In genomic region chr2:54999182-54999581, GRCh38 we compare ENCODE assay signal across 9 cellular contexts. TPM values are rescaled to one million over a fixed set of nuclear protein-coding genes. Genes with fewer than 3 reads are reported as not detected.
DNase-seq lines count a peak whose midpoint lies in the region; ATAC-seq and TF ChIP-seq lines count a peak whose summit lies in the region.
"Had no signal": no experiment of that assay in that cellular context is flagged by ENCODE, and none has a peak within 500 bp of the region (broad histone marks: within the 10 kb centered on the region; RNA-seq: fewer than 3 reads in every experiment).

No MANE protein-coding gene starts in this region.

- DNase-seq in AG09319 (ENCODE audit: extremely low read depth, low read depth) (peak; percentile 34), SJSA1 (ENCODE audit: low read depth in 1 of 2, low spot score in 2 of 2) (peak in 1 of 2 experiments; percentile 63), foreskin fibroblast (peak; percentile 65 to 79), superior temporal gyrus (ENCODE audit: extremely low spot score) (no peak), DMS79 treated with DMSO at 0.1 percent for 48 hours (lab: John Stamatoyannopoulos, UW) (no peak)
- DNase-seq in activated T-cell treated with anti-CD3 and anti-CD28 coated beads, Interleukin-2, amount 50 U/mL, for 4 hours = no peak
- DNase-seq: lower lobe of right lung had no signal

- no peak for ATAC-seq in activated T-cell treated with anti-CD3 and anti-CD28 coated beads, Interleukin-2, amount 50 U/mL, for 4 hours
- ATAC-seq in GM21526 (IDR thresholded peaks at IDR 0.05; ENCODE audit: low FRiP score, unreplicated experiment) = no peak

- H3K27ac ChIP-seq in HEK293 (ENCODE audit: extremely low read depth, low read depth, low read length) (no peak overlapping the region), SJSA1 (peak overlapping the region; percentile 21)
- H3K27ac ChIP-seq: lower lobe of right lung had no signal

- H3K36me3 Mint-ChIP-seq in activated T-cell treated with anti-CD3 and anti-CD28 coated beads, Interleukin-2, amount 50 U/mL, for 4 hours (ENCODE audit: insufficient read depth) = peaks cover 3% of the 10 kb centered on the region

- no peaks in the 10 kb centered on the region for H3K9me3 ChIP-seq in HEK293 (ENCODE audit: control insufficient read depth, insufficient read depth, low read depth, low read length)
- H3K9me3 ChIP-seq in SJSA1 (replicated peaks) = no peaks in the 10 kb centered on the region
- H3K9me3 ChIP-seq: lower lobe of right lung had no signal

- POLR2A ChIA-PET in HEK293 (lab: Yijun Ruan, JAX) = interaction anchor here (1.1 to 1.4 kb wide), 2 partner anchors 14 to 51 kb away, joined by 3 to 5 read pairs; partner anchors contain the start of gene RTN4

- H3K4me1 Mint-ChIP-seq in activated T-cell treated with anti-CD3 and anti-CD28 coated beads, Interleukin-2, amount 50 U/mL, for 4 hours (ENCODE audit: low read depth) = peaks cover 69% of the 10 kb centered on the region

- no peaks in the 10 kb centered on the region for H3K27me3 ChIP-seq in SJSA1 (replicated peaks)

- peaks cover 34% of the 10 kb centered on the region for H3K4me1 ChIP-seq in HEK293 (ENCODE audit: control insufficient read depth, insufficient read depth, low read length)
- H3K4me1 ChIP-seq in SJSA1 (replicated peaks) = peaks cover 17% of the 10 kb centered on the region

- no peaks in the 10 kb centered on the region for H3K36me3 ChIP-seq in HEK293 (ENCODE audit: control insufficient read depth in 2 of 2, insufficient read depth in 1 of 2, low read length in 2 of 2)
- H3K36me3 ChIP-seq in SJSA1 = 0 out of 2 replicates have a peak, but pooled peaks cover 5% of the 10 kb centered on the region
- H3K36me3 ChIP-seq: lower lobe of right lung had no signal

- CTCF ChIA-PET in HEK293 (lab: Yijun Ruan, JAX) = interaction anchor here (1.2 kb wide), 1 partner anchor 14 kb away, joined by 5 read pairs; no protein-coding TSS in a partner anchor

- H3K27me3 Mint-ChIP-seq in activated T-cell treated with anti-CD3 and anti-CD28 coated beads, Interleukin-2, amount 50 U/mL, for 4 hours (ENCODE audit: low read depth) = no peaks in the 10 kb centered on the region

- H3K4me3 ChIP-seq in HEK293 (ENCODE audit: low read depth, low read length) = no peak overlapping the region
- no peak overlapping the region for H3K4me3 ChIP-seq in SJSA1
- peak overlapping the region in 1 of 2 donors; percentile 0 for H3K4me3 ChIP-seq in foreskin fibroblast (ENCODE audit: low read depth in 1 of 2, low read length in 2 of 2)
- H3K4me3 ChIP-seq: lower lobe of right lung had no signal

- H3K9me3 Mint-ChIP-seq in activated T-cell treated with anti-CD3 and anti-CD28 coated beads, Interleukin-2, amount 50 U/mL, for 4 hours = no peaks in the 10 kb centered on the region

- TF ChIP-seq CTCF in AG09319 (IDR thresholded peaks at IDR 0.05; ENCODE audit: low read depth, low read length) (no peak), HEK293 (tag by site-specific recombination; IDR thresholded peaks at IDR 0.05) (no peak), foreskin fibroblast (IDR thresholded peaks at IDR 0.05; ENCODE audit: low read depth, low read length) (no peak)

- H3K4me3 Mint-ChIP-seq in activated T-cell treated with anti-CD3 and anti-CD28 coated beads, Interleukin-2, amount 50 U/mL, for 4 hours = no peak overlapping the region

TF ChIP-seq in HEK293, 187 proteins besides CTCF, POLR2A, EP300 and RAD21 (continues in another document):
- TF ChIP-seq TSHZ1 (tag by site-specific recombination; IDR thresholded peaks at IDR 0.05; ENCODE audit: borderline replicate concordance) = no peak
- no peak for TF ChIP-seq HOXD13 (CRISPR knock-in tag; IDR thresholded peaks at IDR 0.05; ENCODE audit: borderline replicate concordance)
- no peak for TF ChIP-seq ZNF416 (tag by site-specific recombination; IDR thresholded peaks at IDR 0.05)
- TF ChIP-seq ZNF148 (tag by site-specific recombination; IDR thresholded peaks at IDR 0.05; ENCODE audit: borderline replicate concordance) = no peak
- 0 out of 2 replicates have a peak, but pooled peaks have one; percentile 15 for TF ChIP-seq ZBTB17 (tag by site-specific recombination; IDR thresholded peaks at IDR 0.05)
- no peak for TF ChIP-seq BCL6B (tag by site-specific recombination; IDR thresholded peaks at IDR 0.05)
- TF ChIP-seq PRDM1 (tag by site-specific recombination; IDR thresholded peaks at IDR 0.05) = 0 out of 2 replicates have a peak, but pooled peaks have one; percentile 16
- TF ChIP-seq ZNF449 (tag by site-specific recombination; IDR thresholded peaks at IDR 0.05) = no peak
- peak; percentile 95 for TF ChIP-seq ZBTB44 (tag by site-specific recombination; IDR thresholded peaks at IDR 0.05)

RNA-seq across cellular contexts. Expression of gene RTN4, which starts 51.1 kb away (rescaled TPM):
- 209 and 307 TPM in 2 replicates for total RNA-seq in SJSA1 (2014; rRNA removed; shearing (Covaris generic))
- total RNA-seq in activated T-cell treated with anti-CD3 and anti-CD28 coated beads, Interleukin-2, amount 50 U/mL, for 4 hours = 10 to 100 TPM; 71.4 to 75.9 (median 73.6) TPM

Comparison
In these comparisons a context has a peak if more than half of its experiments do, and no peak if none do; other contexts are left out.
1. DNase-seq: peak in AG09319 (single experiment) and foreskin fibroblast (2 of 2); none in superior temporal gyrus (single experiment), activated T-cell treated with anti-CD3 and anti-CD28 coated beads, Interleukin-2, amount 50 U/mL, for 4 hours (single experiment) and DMS79 treated with DMSO at 0.1 percent for 48 hours (single experiment).